In the genomic region with DNA sequence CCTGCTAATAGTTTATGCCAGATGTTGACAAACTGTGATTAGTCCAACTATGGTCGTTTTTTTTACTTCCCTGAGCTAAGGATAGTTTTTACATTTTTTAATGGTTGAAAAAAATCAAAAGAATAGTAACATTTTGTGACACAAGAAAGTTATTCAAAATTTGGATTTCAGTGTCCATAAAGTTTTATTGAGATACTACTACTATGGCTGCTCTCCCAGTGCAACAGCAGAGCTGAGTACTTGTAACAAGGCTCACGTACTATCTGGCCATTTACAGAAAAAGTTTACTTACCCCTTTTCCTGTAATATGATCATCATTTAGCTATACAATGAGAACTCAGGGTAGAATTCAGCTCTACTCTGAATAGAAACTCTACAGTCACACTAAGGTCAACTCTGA, we compare ENCODE assay signal across 13 cellular contexts. TPM values are rescaled to one million over a fixed set of nuclear protein-coding genes. Genes with fewer than 3 reads are reported as not detected.
DNase-seq lines count a peak whose midpoint lies in the region; ATAC-seq and TF ChIP-seq lines count a peak whose summit lies in the region.
"Had no signal": no experiment of that assay in that cellular context is flagged by ENCODE, and none has a peak within 500 bp of the region (broad histone marks: within the 10 kb centered on the region; RNA-seq: fewer than 3 reads in every experiment).

No MANE protein-coding gene starts in this region.

- no peak overlapping the region for H3K4me3 ChIP-seq in OCI-LY7 (ENCODE audit: low read depth, low read length, poor library complexity, severe bottlenecking)
- H3K4me3 ChIP-seq in gastroesophageal sphincter, result peak overlapping the region; percentile 48 to 59
- H3K4me3 ChIP-seq in thoracic aorta, result peak overlapping the region; percentile 85

- H2AFZ ChIP-seq in OCI-LY7 (ENCODE audit: low read length), result peak overlapping the region; percentile 49; the same call in 1 of the 2 replicates

- intact Hi-C loops in OCI-LY7 (cut with micrococcal nuclease; ENCODE audit: unreplicated experiment), result no loop called here

- no peak for TF ChIP-seq CTCF in OCI-LY7 (conservative IDR thresholded peaks at IDR 0.05; ENCODE audit: low read length)
- no peak for TF ChIP-seq CTCF in gastroesophageal sphincter (IDR thresholded peaks at IDR 0.05)
- TF ChIP-seq CTCF in thoracic aorta (IDR thresholded peaks at IDR 0.05), result no peak

- H3K9me3 ChIP-seq in OCI-LY7 (ENCODE audit: low read length) (no peaks in the 10 kb centered on the region), gastroesophageal sphincter (no peaks in the 10 kb centered on the region), thoracic aorta (no peaks in the 10 kb centered on the region)

- H3K36me3 Mint-ChIP-seq in activated naive CD4-positive, alpha-beta T cell treated with anti-CD3 and anti-CD28 coated beads, Interleukin-2, amount 10 ng/mL, durations not matched to agents 7 days and 5 days, result peaks cover 4% of the 10 kb centered on the region
- H3K36me3 Mint-ChIP-seq in activated naive CD4-positive, alpha-beta T cell treated with anti-CD3 and anti-CD28 coated beads, Interleukin-2, amount 50 U/mL, for 72 hours, result peaks cover 5% of the 10 kb centered on the region in 2 donors
- no peaks in the 10 kb centered on the region for H3K36me3 Mint-ChIP-seq in activated T-cell treated with anti-CD3 and anti-CD28 coated beads, Interleukin-2, amount 50 U/mL, for 4 hours (ENCODE audit: insufficient read depth)

- no peak for TF ChIP-seq EP300 in gastroesophageal sphincter (IDR thresholded peaks at IDR 0.05)

- no peaks in the 10 kb centered on the region for H3K27me3 ChIP-seq in gastroesophageal sphincter
- no peaks in the 10 kb centered on the region for H3K27me3 ChIP-seq in thoracic aorta (replicated peaks; ENCODE audit: insufficient read depth)

- CTCF ChIA-PET in activated naive CD4-positive, alpha-beta T cell treated with anti-CD3 and anti-CD28 coated beads, Interleukin-2, amount 10 ng/mL, durations not matched to agents 7 days and 5 days (lab: Charles Lee), result interaction anchor here (1.1 kb wide), 1 partner anchor 10 kb away, joined by 4 read pairs; no protein-coding TSS in a partner anchor
- CTCF ChIA-PET in OCI-LY7 (lab: Charles Lee; ENCODE audit: unreplicated experiment), result interaction anchor here (0.6 kb wide), 1 partner anchor 436 kb away, joined by 4 read pairs; no protein-coding TSS in a partner anchor

- no peak for ATAC-seq in activated naive CD4-positive, alpha-beta T cell treated with anti-CD3 and anti-CD28 coated beads, Interleukin-2, amount 50 U/mL, for 72 hours
- ATAC-seq in gastroesophageal sphincter (no peak), thoracic aorta (ENCODE audit: insufficient number of reproducible peaks, low FRiP score, low read depth) (no peak), GM18517 (IDR thresholded peaks at IDR 0.05; ENCODE audit: unreplicated experiment) (no peak)
- no peak for ATAC-seq in activated T-cell treated with anti-CD3 and anti-CD28 coated beads, Interleukin-2, amount 50 U/mL, for 4 hours

- H3K27ac ChIP-seq in OCI-LY7 (ENCODE audit: low read depth, low read length, poor library complexity, severe bottlenecking), result no peak overlapping the region
- H3K27ac ChIP-seq in gastroesophageal sphincter, result peak overlapping the region in 3 of 4 donors; percentile 85 to 88 (median 86)
- H3K27ac ChIP-seq in thoracic aorta, result no peak overlapping the region

- no TSS peak for BruUV-seq in OCI-LY7 (replicated peaks; lab: Mats Ljungman, UMichigan)

- no peaks in the 10 kb centered on the region for H4K20me1 ChIP-seq in OCI-LY7 (ENCODE audit: insufficient read depth, low read length)

- no peaks in the 10 kb centered on the region for H3K9me3 Mint-ChIP-seq in activated naive CD4-positive, alpha-beta T cell treated with anti-CD3 and anti-CD28 coated beads, Interleukin-2, amount 10 ng/mL, durations not matched to agents 7 days and 5 days
- no peaks in the 10 kb centered on the region for H3K9me3 Mint-ChIP-seq in activated naive CD4-positive, alpha-beta T cell treated with anti-CD3 and anti-CD28 coated beads, Interleukin-2, amount 50 U/mL, for 72 hours
- no peaks in the 10 kb centered on the region for H3K9me3 Mint-ChIP-seq in activated T-cell treated with anti-CD3 and anti-CD28 coated beads, Interleukin-2, amount 50 U/mL, for 4 hours

- H3K9me2 ChIP-seq in OCI-LY7 (ENCODE audit: insufficient read depth, low read length), result no peaks in the 10 kb centered on the region

- peak overlapping the region; percentile 87 for H3K4me3 Mint-ChIP-seq in activated naive CD4-positive, alpha-beta T cell treated with anti-CD3 and anti-CD28 coated beads, Interleukin-2, amount 10 ng/mL, durations not matched to agents 7 days and 5 days
- no peak overlapping the region for H3K4me3 Mint-ChIP-seq in activated T-cell treated with anti-CD3 and anti-CD28 coated beads, Interleukin-2, amount 50 U/mL, for 4 hours

- H3K4me1 Mint-ChIP-seq in activated naive CD4-positive, alpha-beta T cell treated with anti-CD3 and anti-CD28 coated beads, Interleukin-2, amount 10 ng/mL, durations not matched to agents 7 days and 5 days, result peaks cover 24% of the 10 kb centered on the region
- peaks cover 14% of the 10 kb centered on the region for H3K4me1 Mint-ChIP-seq in activated T-cell treated with anti-CD3 and anti-CD28 coated beads, Interleukin-2, amount 50 U/mL, for 4 hours (ENCODE audit: low read depth)

- no peak overlapping the region for H3K4me2 ChIP-seq in OCI-LY7 (ENCODE audit: low read length)

- H3K4me1 ChIP-seq in OCI-LY7 (ENCODE audit: insufficient read depth, low read length, poor library complexity, severe bottlenecking) (peaks cover 11% of the 10 kb centered on the region), gastroesophageal sphincter (peaks cover 0 to 18% (median 0%) of the 10 kb centered on the region in 3 donors), thoracic aorta (ENCODE audit: control insufficient read depth in 1 of 2, low read depth in 2 of 2) (peaks cover 0 to 7% of the 10 kb centered on the region in 2 donors)

- 42 to 78% methylated on average over 2 of the region's 2 CpGs for WGBS in gastroesophageal sphincter (ENCODE audit: low coverage in 1 of 2), 2 donors

- H3K27me3 Mint-ChIP-seq in activated naive CD4-positive, alpha-beta T cell treated with anti-CD3 and anti-CD28 coated beads, Interleukin-2, amount 10 ng/mL, durations not matched to agents 7 days and 5 days, result peaks cover 53% of the 10 kb centered on the region
- H3K27me3 Mint-ChIP-seq in activated T-cell treated with anti-CD3 and anti-CD28 coated beads, Interleukin-2, amount 50 U/mL, for 4 hours (ENCODE audit: low read depth), result peaks cover 6% of the 10 kb centered on the region

- no peak for DNase-seq in activated naive CD4-positive, alpha-beta T cell treated with anti-CD3 and anti-CD28 coated beads, Interleukin-2, amount 10 ng/mL, durations not matched to agents 7 days and 5 days
- no peak for DNase-seq in activated naive CD4-positive, alpha-beta T cell treated with anti-CD3 and anti-CD28 coated beads, Interleukin-2, amount 50 U/mL, for 72 hours (ENCODE audit: low spot score in 2 of 2)
- DNase-seq in OCI-LY7 (ENCODE audit: low spot score) (no peak), thoracic aorta (ENCODE audit: low spot score) (no peak)
- no peak for DNase-seq in activated T-cell treated with anti-CD3 and anti-CD28 coated beads, Interleukin-2, amount 50 U/mL, for 4 hours
- no peak for DNase-seq in stimulated activated CD4-positive, alpha-beta T cell treated with anti-CD3 and anti-CD28 coated beads, Interleukin-2, amount 100 ng/mL, for 48 hours
- DNase-seq: DMS79 treated with DMSO at 0.1 percent for 48 hours, midbrain, NCI-H1930, NCI-H526, SW 1271 had no signal

- POLR2A ChIA-PET in OCI-LY7 (lab: Charles Lee), result interaction anchor here (0.5 to 1.3 kb wide), 5 partner anchors 12 to 33 kb away, joined by 3 to 5 read pairs (median 3); no protein-coding TSS in a partner anchor

- TF ChIP-seq POLR2A in gastroesophageal sphincter (IDR thresholded peaks at IDR 0.05), result no peak

- H3K27ac Mint-ChIP-seq in activated naive CD4-positive, alpha-beta T cell treated with anti-CD3 and anti-CD28 coated beads, Interleukin-2, amount 10 ng/mL, durations not matched to agents 7 days and 5 days, result no peak overlapping the region
- H3K27ac Mint-ChIP-seq in activated naive CD4-positive, alpha-beta T cell treated with anti-CD3 and anti-CD28 coated beads, Interleukin-2, amount 50 U/mL, for 72 hours, result no peak overlapping the region

- no peaks in the 10 kb centered on the region for H3K36me3 ChIP-seq in OCI-LY7 (ENCODE audit: insufficient read depth, low read length)
- H3K36me3 ChIP-seq in gastroesophageal sphincter, result no peaks in the 10 kb centered on the region
- no peaks in the 10 kb centered on the region for H3K36me3 ChIP-seq in thoracic aorta

- H3K79me2 ChIP-seq in OCI-LY7 (ENCODE audit: insufficient read depth, low read depth, low read length), result no peaks in the 10 kb centered on the region

RNA-seq across cellular contexts. Expression of a gene that starts 11.5 kb away (rescaled TPM):
- 10 to 100 TPM; 10.4 to 16.0 TPM for total RNA-seq in activated naive CD4-positive, alpha-beta T cell treated with anti-CD3 and anti-CD28 coated beads, Interleukin-2, amount 50 U/mL, for 72 hours
- 24.2 and 26.4 TPM in 2 replicates for total RNA-seq in OCI-LY7 (2014; rRNA removed; shearing (Covaris generic))
- total RNA-seq in OCI-LY7 (2022) (27.1 and 27.4 TPM in 2 replicates), gastroesophageal sphincter (10 to 100 TPM; 11.5 to 25.2 (median 22.9) TPM), thoracic aorta (10 to 100 TPM; 22.5 to 51.1 TPM)
- total RNA-seq in activated T-cell treated with anti-CD3 and anti-CD28 coated beads, Interleukin-2, amount 50 U/mL, for 4 hours, result 10 to 100 TPM in 1 of 3 donors, 1 to 10 TPM in 2; 7.9 to 10.5 (median 9.4) TPM

RNA-seq across cellular contexts. Expression of a gene that starts 16.0 kb away (rescaled TPM):
- total RNA-seq in activated naive CD4-positive, alpha-beta T cell treated with anti-CD3 and anti-CD28 coated beads, Interleukin-2, amount 50 U/mL, for 72 hours, result 10 to 100 TPM; 31.0 to 32.1 TPM
- 19.8 and 20.7 TPM in 2 replicates for total RNA-seq in OCI-LY7 (2014; rRNA removed; shearing (Covaris generic))
- total RNA-seq in OCI-LY7 (2022) (33.5 and 38.9 TPM in 2 replicates), gastroesophageal sphincter (10 to 100 TPM; 24.0 to 46.1 (median 31.5) TPM), thoracic aorta (10 to 100 TPM; 30.6 to 70.4 TPM)
- 10 to 100 TPM; 23.5 to 27.8 (median 24.8) TPM for total RNA-seq in activated T-cell treated with anti-CD3 and anti-CD28 coated beads, Interleukin-2, amount 50 U/mL, for 4 hours

Comparison
In these comparisons a context has a peak if more than half of its experiments do, and no peak if none do; other contexts are left out.
1. H3K27ac ChIP-seq: peak in gastroesophageal sphincter (3 of 4); none in OCI-LY7 (single experiment) and thoracic aorta (0 of 2).